In the genomic region with DNA sequence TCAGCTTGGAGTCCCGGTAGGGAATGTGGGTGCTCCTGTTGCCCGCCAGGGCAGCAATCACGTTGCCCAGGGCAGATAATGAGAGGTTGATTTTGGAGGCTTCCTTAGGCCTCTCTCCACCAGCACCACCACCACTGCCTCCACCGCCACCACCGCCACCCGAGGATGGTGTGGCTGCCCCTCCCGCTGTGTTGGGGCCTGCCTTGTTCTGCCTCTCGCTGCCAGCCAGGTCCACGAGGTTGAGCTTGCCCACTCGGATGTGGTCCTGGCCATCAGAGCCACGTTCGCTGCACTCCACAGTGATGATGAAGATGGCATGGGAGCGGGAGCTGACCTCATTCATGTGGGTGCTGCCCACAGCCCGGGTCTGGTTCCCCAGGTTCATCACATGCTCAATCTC, we compare ENCODE assay signal across 11 cellular contexts. TPM values are rescaled to one million over a fixed set of nuclear protein-coding genes. Genes with fewer than 3 reads are reported as not detected.
A peak's percentile ranks its signal among the peaks of the same experiment; 100 is the strongest.
DNase-seq lines count a peak whose midpoint lies in the region; ATAC-seq, FAIRE-seq and TF ChIP-seq lines count a peak whose summit lies in the region.
"Had no signal": no experiment of that assay in that cellular context is flagged by ENCODE, and none has a peak within 500 bp of the region (broad histone marks: within the 10 kb centered on the region; RNA-seq: fewer than 3 reads in every experiment).

No MANE protein-coding gene starts in this region.

- no peaks in the 10 kb centered on the region for H3K27me3 ChIP-seq in CD4-positive, CD25-positive, alpha-beta regulatory T cell (ENCODE audit: control insufficient read depth, insufficient read depth, low read length)

- FAIRE-seq in HTR-8/SVneo (lab: Jason Lieb, UNC), result peak; percentile 77

- no peak for ATAC-seq in CD4-positive, CD25-positive, alpha-beta regulatory T cell (ENCODE audit: low read depth in 2 of 2)
- no peak for ATAC-seq in naive thymus-derived CD8-positive, alpha-beta T cell

- TF ChIP-seq CTCF in chondrocyte (IDR thresholded peaks at IDR 0.05), result no peak

- H3K36me3 Mint-ChIP-seq in CD4-positive, CD25-positive, alpha-beta regulatory T cell, result peaks cover 7% of the 10 kb centered on the region
- peaks cover 3% of the 10 kb centered on the region for H3K36me3 Mint-ChIP-seq in chondrocyte (ENCODE audit: low read depth)
- no peaks in the 10 kb centered on the region for H3K36me3 Mint-ChIP-seq in naive thymus-derived CD8-positive, alpha-beta T cell

- H3K27ac Mint-ChIP-seq in CD4-positive, CD25-positive, alpha-beta regulatory T cell, result peak overlapping the region in 1 of 3 donors; percentile 25
- no peak overlapping the region for H3K27ac Mint-ChIP-seq in chondrocyte (ENCODE audit: unreplicated experiment)
- peak overlapping the region in 2 of 10 donors; percentile 50 to 51 for H3K27ac Mint-ChIP-seq in naive thymus-derived CD8-positive, alpha-beta T cell

- peak overlapping the region; percentile 56 to 90 (median 78) for H3K4me3 Mint-ChIP-seq in CD4-positive, CD25-positive, alpha-beta regulatory T cell
- peak overlapping the region; percentile 83 for H3K4me3 Mint-ChIP-seq in chondrocyte (ENCODE audit: unreplicated experiment)
- H3K4me3 Mint-ChIP-seq in naive thymus-derived CD8-positive, alpha-beta T cell, result peak overlapping the region in 9 of 10 donors; percentile 49 to 93 (median 79)

- peaks cover 5 to 42% (median 26%) of the 10 kb centered on the region in 4 donors for H3K4me1 Mint-ChIP-seq in CD4-positive, CD25-positive, alpha-beta regulatory T cell
- peaks cover 54% of the 10 kb centered on the region for H3K4me1 Mint-ChIP-seq in chondrocyte (ENCODE audit: low read depth)
- H3K4me1 Mint-ChIP-seq in naive thymus-derived CD8-positive, alpha-beta T cell, result peaks cover 12 to 54% (median 23%) of the 10 kb centered on the region in 4 donors

- H3K4me1 ChIP-seq in CD4-positive, CD25-positive, alpha-beta regulatory T cell (ENCODE audit: control insufficient read depth, insufficient read depth, low read length, poor library complexity, severe bottlenecking), result peaks cover 11% of the 10 kb centered on the region

- H3K27ac ChIP-seq in CD4-positive, CD25-positive, alpha-beta regulatory T cell (ENCODE audit: insufficient read depth, low read length, poor library complexity, severe bottlenecking), result no peak overlapping the region
- H3K27ac ChIP-seq: SK-N-MC had no signal

- H3K9me3 Mint-ChIP-seq in CD4-positive, CD25-positive, alpha-beta regulatory T cell, result no peaks in the 10 kb centered on the region
- H3K9me3 Mint-ChIP-seq in chondrocyte (ENCODE audit: low read depth), result no peaks in the 10 kb centered on the region
- H3K9me3 Mint-ChIP-seq in naive thymus-derived CD8-positive, alpha-beta T cell, result no peaks in the 10 kb centered on the region

- peaks cover 7% of the 10 kb centered on the region for H3K27me3 Mint-ChIP-seq in CD4-positive, CD25-positive, alpha-beta regulatory T cell
- no peaks in the 10 kb centered on the region for H3K27me3 Mint-ChIP-seq in chondrocyte (ENCODE audit: low read depth)
- H3K27me3 Mint-ChIP-seq in naive thymus-derived CD8-positive, alpha-beta T cell, result no peaks in the 10 kb centered on the region

- H3K9me3 ChIP-seq in CD4-positive, CD25-positive, alpha-beta regulatory T cell (ENCODE audit: control insufficient read depth in 2 of 2, low read length in 2 of 2), result no peaks in the 10 kb centered on the region

- no peaks in the 10 kb centered on the region for H3K36me3 ChIP-seq in CD4-positive, CD25-positive, alpha-beta regulatory T cell (ENCODE audit: control insufficient read depth, insufficient read depth, low read length)

- no peak overlapping the region for H3K4me3 ChIP-seq in CD4-positive, CD25-positive, alpha-beta regulatory T cell (ENCODE audit: low read depth, low read length)

- no peak for DNase-seq in CD4-positive, CD25-positive, alpha-beta regulatory T cell
- DNase-seq in HTR-8/SVneo (ENCODE audit: insufficient read length, low spot score) (no peak), chondrocyte (ENCODE audit: low spot score) (no peak), NCI-H1417 treated with DMSO at 0.1 percent for 48 hours (lab: John Stamatoyannopoulos, UW) (no peak), amygdala (lab: John Stamatoyannopoulos, UW) (no peak), NCI-H2107 treated with DMSO at 0.1 percent for 48 hours (lab: John Stamatoyannopoulos, UW; ENCODE audit: unreplicated experiment) (no peak), NCI-H345 treated with DMSO at 0.1 percent for 48 hours (lab: John Stamatoyannopoulos, UW; ENCODE audit: unreplicated experiment) (no peak)
- no peak for DNase-seq in naive thymus-derived CD8-positive, alpha-beta T cell
- DNase-seq: central memory CD4-positive, alpha-beta T cell; NCI-H1105 had no signal

- POLR2A ChIA-PET in naive thymus-derived CD8-positive, alpha-beta T cell (lab: Charles Lee), result interaction anchor here (0.8 to 1.0 kb wide), 2 partner anchors 52 to 103 kb away, joined by 4 to 7 read pairs; a partner anchor contains a TSS

RNA-seq across cellular contexts. Expression of a gene that starts 1.3 kb away (rescaled TPM):
- 6.6 TPM for total RNA-seq in CD4-positive, CD25-positive, alpha-beta regulatory T cell
- 1 to 10 TPM in 1 of 4 donors, under 1 TPM in 3; 0.07 to 1.2 (median 0.68) TPM for polyA plus RNA-seq in CD4-positive, CD25-positive, alpha-beta regulatory T cell
- 34.4 to 38.6 TPM (median 37.3 TPM) in 3 replicates for total RNA-seq in chondrocyte
- total RNA-seq in naive thymus-derived CD8-positive, alpha-beta T cell, result 1 to 10 TPM; 4.1 to 4.9 TPM
- polyA plus RNA-seq in naive thymus-derived CD8-positive, alpha-beta T cell, result 1 to 10 TPM in 2 of 3 donors, under 1 TPM in 1; 0.63 to 1.1 (median 1.1) TPM

RNA-seq across cellular contexts. Expression of a gene that starts 52.9 kb away (rescaled TPM):
- 40.8 TPM for total RNA-seq in CD4-positive, CD25-positive, alpha-beta regulatory T cell
- polyA plus RNA-seq in CD4-positive, CD25-positive, alpha-beta regulatory T cell, result 100 to 1,000 TPM in 3 of 4 donors, 10 to 100 TPM in 1; 94.0 to 132 (median 115) TPM
- 148 to 162 TPM (median 153 TPM) in 3 replicates for total RNA-seq in chondrocyte
- 10 to 100 TPM; 62.6 to 72.0 TPM for total RNA-seq in naive thymus-derived CD8-positive, alpha-beta T cell
- polyA plus RNA-seq in naive thymus-derived CD8-positive, alpha-beta T cell, result 10 to 100 TPM; 64.0 to 80.5 (median 66.6) TPM
